13 cellular contexts compared by ENCODE assay signal in genomic region chr4:82423245-82424054, GRCh38. TPM values are rescaled to one million over a fixed set of nuclear protein-coding genes. Genes with fewer than 3 reads are reported as not detected.
DNase-seq lines count a peak whose midpoint lies in the region; ATAC-seq, FAIRE-seq and TF ChIP-seq lines count a peak whose summit lies in the region.
"Had no signal": no experiment of that assay in that cellular context is flagged by ENCODE, and none has a peak within 500 bp of the region (broad histone marks: within the 10 kb centered on the region; RNA-seq: fewer than 3 reads in every experiment).

No MANE protein-coding gene starts in this region.

- H3K27me3 ChIP-seq in PC-9 (ENCODE audit: insufficient read depth, low read depth) (no peaks in the 10 kb centered on the region), endothelial cell of umbilical vein (ENCODE audit: control insufficient read depth in 2 of 2, insufficient read depth in 2 of 2, low read length in 2 of 2) (peaks cover 0 to 3% of the 10 kb centered on the region in 2 experiments)
- H3K27me3 ChIP-seq: ascending aorta had no signal

- dilution Hi-C loops in endothelial cell of umbilical vein (cut with MboI; ENCODE audit: extremely low pct_ligation_motif_present, low sequenced_read_pairs), result no loop called here

- no TSS peak for BruUV-seq in PC-9 (replicated peaks; lab: Mats Ljungman, UMichigan)
- no TSS peak for BruUV-seq in endothelial cell of umbilical vein (replicated peaks; lab: Mats Ljungman, UMichigan)

- H3K27ac ChIP-seq in PC-9 (0 out of 2 replicates have a peak overlapping the region, but pooled peaks have one; percentile 29), endothelial cell of umbilical vein (ENCODE audit: insufficient read depth, low read depth, low read length) (no peak overlapping the region)
- H3K27ac ChIP-seq: ascending aorta had no signal

- peak overlapping the region; percentile 43 for H3K27ac Mint-ChIP-seq in activated naive CD4-positive, alpha-beta T cell treated with anti-CD3 and anti-CD28 coated beads for 36 hours
- no peak overlapping the region for H3K27ac Mint-ChIP-seq in activated naive CD4-positive, alpha-beta T cell treated with anti-CD3 and anti-CD28 coated beads, Interleukin-2, amount 10 ng/mL, durations not matched to agents 7 days and 5 days
- H3K27ac Mint-ChIP-seq in stimulated activated naive CD8-positive, alpha-beta T cell treated with anti-CD3 and anti-CD28 coated beads, Interleukin-15, Interleukin-2, amounts not matched to agents 100 ng/mL and 50 ng/mL, for 24 hours, result peak overlapping the region; percentile 61
- H3K27ac Mint-ChIP-seq: B cell had no signal

- H4K20me1 ChIP-seq in PC-9 (ENCODE audit: insufficient read depth), result peaks cover 63% of the 10 kb centered on the region
- H4K20me1 ChIP-seq in endothelial cell of umbilical vein (replicated peaks; ENCODE audit: control insufficient read depth, extremely low read depth, insufficient read depth, low read length), result peaks cover 41% of the 10 kb centered on the region

- no peak overlapping the region for H2AFZ ChIP-seq in PC-9
- no peak overlapping the region for H2AFZ ChIP-seq in endothelial cell of umbilical vein (ENCODE audit: low read depth, low read length)

- CTCF ChIA-PET in activated naive CD4-positive, alpha-beta T cell treated with anti-CD3 and anti-CD28 coated beads for 36 hours (lab: Charles Lee), result no interaction called here
- CTCF ChIA-PET in activated naive CD4-positive, alpha-beta T cell treated with anti-CD3 and anti-CD28 coated beads, Interleukin-2, amount 10 ng/mL, durations not matched to agents 7 days and 5 days (lab: Charles Lee), result no interaction called here
- CTCF ChIA-PET in PC-9 (lab: Charles Lee) (no interaction called here), endothelial cell of umbilical vein (lab: Charles Lee) (interaction anchor here (1.2 kb wide), 1 partner anchor 40 kb away, joined by 3 read pairs; no protein-coding TSS in a partner anchor)

- no peak overlapping the region for H3K9ac ChIP-seq in endothelial cell of umbilical vein (replicated peaks; ENCODE audit: extremely low read depth, insufficient read depth, low read length)

- POLR2A ChIA-PET in PC-9 (lab: Charles Lee; ENCODE audit: unreplicated experiment) (no interaction called here), endothelial cell of umbilical vein (lab: Charles Lee) (interaction anchor here (0.9 kb wide), 1 partner anchor 49 kb away, joined by 3 read pairs; the partner anchor contains the start of gene HNRNPD)

- H3K9me1 ChIP-seq in endothelial cell of umbilical vein (replicated peaks; ENCODE audit: control insufficient read depth, extremely low read depth, insufficient read depth, low read length), result no peaks in the 10 kb centered on the region

- peak; percentile 46 for FAIRE-seq in endothelial cell of umbilical vein (lab: Jason Lieb, UNC)
- FAIRE-seq: TTC549 had no signal

- no peak overlapping the region for H3K4me3 ChIP-seq in PC-9
- no peak overlapping the region for H3K4me3 ChIP-seq in endothelial cell of umbilical vein (replicated peaks in 1 of 3; ENCODE audit: insufficient read depth in 1 of 3, low read depth in 1 of 3, low read length in 3 of 3)
- H3K4me3 ChIP-seq: ascending aorta had no signal

- no peaks in the 10 kb centered on the region for H3K9me3 ChIP-seq in PC-9 (ENCODE audit: insufficient read depth, low read depth)
- no peaks in the 10 kb centered on the region for H3K9me3 ChIP-seq in endothelial cell of umbilical vein (replicated peaks; ENCODE audit: control insufficient read depth, insufficient read depth, low read length)
- H3K9me3 ChIP-seq: ascending aorta had no signal

- H3K36me3 ChIP-seq in PC-9 (ENCODE audit: low read depth) (peaks cover 46% of the 10 kb centered on the region), endothelial cell of umbilical vein (ENCODE audit: control insufficient read depth in 2 of 2, extremely low read depth in 1 of 2, insufficient read depth in 2 of 2, low read length in 2 of 2) (peaks cover 13 to 49% of the 10 kb centered on the region in 2 experiments)

- no peak for DNase-seq in activated naive CD4-positive, alpha-beta T cell treated with anti-CD3 and anti-CD28 coated beads for 36 hours
- DNase-seq in activated naive CD4-positive, alpha-beta T cell treated with anti-CD3 and anti-CD28 coated beads, Interleukin-2, amount 10 ng/mL, durations not matched to agents 7 days and 5 days, result no peak
- DNase-seq in PC-9, result peak in 1 of 2 experiments; percentile 49
- DNase-seq in endothelial cell of umbilical vein (ENCODE audit: low read depth, low spot score), result no peak
- no peak for DNase-seq in T-helper 9 cell
- DNase-seq in GOT3 (lab: John Stamatoyannopoulos, UW), result no peak
- DNase-seq: NCI-H524 treated with DMSO at 0.1 percent for 48 hours; stimulated activated CD4-positive, alpha-beta T cell treated with anti-CD3 and anti-CD28 coated beads, Interleukin-2, amount 100 ng/mL, for 48 hours had no signal

- no peaks in the 10 kb centered on the region for H3K9me3 Mint-ChIP-seq in activated naive CD4-positive, alpha-beta T cell treated with anti-CD3 and anti-CD28 coated beads for 36 hours
- H3K9me3 Mint-ChIP-seq in activated naive CD4-positive, alpha-beta T cell treated with anti-CD3 and anti-CD28 coated beads, Interleukin-2, amount 10 ng/mL, durations not matched to agents 7 days and 5 days, result no peaks in the 10 kb centered on the region
- no peaks in the 10 kb centered on the region for H3K9me3 Mint-ChIP-seq in stimulated activated naive CD8-positive, alpha-beta T cell treated with anti-CD3 and anti-CD28 coated beads, Interleukin-15, Interleukin-2, amounts not matched to agents 100 ng/mL and 50 ng/mL, for 24 hours

- TF ChIP-seq POLR2A in endothelial cell of umbilical vein (IDR thresholded peaks at IDR 0.05; ENCODE audit: low read depth, low read length), result peak; percentile 79

- peak overlapping the region; percentile 23; the same call in 1 of the 2 replicates for H3K4me2 ChIP-seq in PC-9
- no peak overlapping the region for H3K4me2 ChIP-seq in endothelial cell of umbilical vein (ENCODE audit: insufficient read depth, low read length)

- peaks cover 43% of the 10 kb centered on the region for H3K4me1 ChIP-seq in PC-9 (replicated peaks; ENCODE audit: insufficient read depth)
- H3K4me1 ChIP-seq in endothelial cell of umbilical vein (ENCODE audit: control insufficient read depth, extremely low read depth, insufficient read depth, low read length), result peaks cover 25% of the 10 kb centered on the region

- H3K27me3 Mint-ChIP-seq in activated naive CD4-positive, alpha-beta T cell treated with anti-CD3 and anti-CD28 coated beads for 36 hours (ENCODE audit: low read depth), result no peaks in the 10 kb centered on the region
- H3K27me3 Mint-ChIP-seq in activated naive CD4-positive, alpha-beta T cell treated with anti-CD3 and anti-CD28 coated beads, Interleukin-2, amount 10 ng/mL, durations not matched to agents 7 days and 5 days, result peaks cover 12% of the 10 kb centered on the region
- H3K27me3 Mint-ChIP-seq in stimulated activated naive CD8-positive, alpha-beta T cell treated with anti-CD3 and anti-CD28 coated beads, Interleukin-15, Interleukin-2, amounts not matched to agents 100 ng/mL and 50 ng/mL, for 24 hours, result no peaks in the 10 kb centered on the region
- H3K27me3 Mint-ChIP-seq: B cell had no signal

- H3K9me2 ChIP-seq in PC-9 (ENCODE audit: insufficient read depth), result no peaks in the 10 kb centered on the region

- peaks cover 43% of the 10 kb centered on the region for H3K4me1 Mint-ChIP-seq in activated naive CD4-positive, alpha-beta T cell treated with anti-CD3 and anti-CD28 coated beads for 36 hours (ENCODE audit: low read depth)
- H3K4me1 Mint-ChIP-seq in activated naive CD4-positive, alpha-beta T cell treated with anti-CD3 and anti-CD28 coated beads, Interleukin-2, amount 10 ng/mL, durations not matched to agents 7 days and 5 days, result peaks cover 36% of the 10 kb centered on the region
- peaks cover 55% of the 10 kb centered on the region for H3K4me1 Mint-ChIP-seq in stimulated activated naive CD8-positive, alpha-beta T cell treated with anti-CD3 and anti-CD28 coated beads, Interleukin-15, Interleukin-2, amounts not matched to agents 100 ng/mL and 50 ng/mL, for 24 hours (ENCODE audit: low read depth)

- H3K4me3 Mint-ChIP-seq in activated naive CD4-positive, alpha-beta T cell treated with anti-CD3 and anti-CD28 coated beads for 36 hours, result no peak overlapping the region
- no peak overlapping the region for H3K4me3 Mint-ChIP-seq in activated naive CD4-positive, alpha-beta T cell treated with anti-CD3 and anti-CD28 coated beads, Interleukin-2, amount 10 ng/mL, durations not matched to agents 7 days and 5 days
- H3K4me3 Mint-ChIP-seq in stimulated activated naive CD8-positive, alpha-beta T cell treated with anti-CD3 and anti-CD28 coated beads, Interleukin-15, Interleukin-2, amounts not matched to agents 100 ng/mL and 50 ng/mL, for 24 hours, result peak overlapping the region; percentile 100
- H3K4me3 Mint-ChIP-seq: B cell had no signal

- intact Hi-C loops in activated naive CD4-positive, alpha-beta T cell treated with anti-CD3 and anti-CD28 coated beads for 36 hours (cut with micrococcal nuclease), result no loop called here
- intact Hi-C loops in PC-9 (cut with micrococcal nuclease; ENCODE audit: unreplicated experiment) (no loop called here), endothelial cell of umbilical vein (cut with micrococcal nuclease) (no loop called here)

- TF ChIP-seq CTCF in PC-9 (conservative IDR thresholded peaks at IDR 0.05), result no peak
- no peak for TF ChIP-seq CTCF in endothelial cell of umbilical vein (IDR thresholded peaks at IDR 0.05; ENCODE audit: extremely low read depth in 1 of 2, insufficient read depth in 1 of 2, low read depth in 1 of 2, low read length in 2 of 2)

- ATAC-seq in HG02840 (IDR thresholded peaks at IDR 0.05; ENCODE audit: low FRiP score, unreplicated experiment), result no peak

- peaks cover 53% of the 10 kb centered on the region for H3K36me3 Mint-ChIP-seq in activated naive CD4-positive, alpha-beta T cell treated with anti-CD3 and anti-CD28 coated beads for 36 hours (ENCODE audit: low read depth)
- peaks cover 64% of the 10 kb centered on the region for H3K36me3 Mint-ChIP-seq in activated naive CD4-positive, alpha-beta T cell treated with anti-CD3 and anti-CD28 coated beads, Interleukin-2, amount 10 ng/mL, durations not matched to agents 7 days and 5 days
- peaks cover 64% of the 10 kb centered on the region for H3K36me3 Mint-ChIP-seq in stimulated activated naive CD8-positive, alpha-beta T cell treated with anti-CD3 and anti-CD28 coated beads, Interleukin-15, Interleukin-2, amounts not matched to agents 100 ng/mL and 50 ng/mL, for 24 hours (ENCODE audit: low read depth)

- peaks cover 67% of the 10 kb centered on the region for H3F3A ChIP-seq in PC-9 (ENCODE audit: insufficient read depth, low read depth)

- H3K79me2 ChIP-seq in PC-9 (ENCODE audit: low read depth), result peaks cover 46% of the 10 kb centered on the region
- peaks cover 33% of the 10 kb centered on the region for H3K79me2 ChIP-seq in endothelial cell of umbilical vein (ENCODE audit: control insufficient read depth, insufficient read depth, low read length)

RNA-seq across cellular contexts. Expression of gene HNRNPDL, which starts 6.8 kb away (rescaled TPM):
- 100 to 1,000 TPM; 256 to 267 TPM for total RNA-seq in activated naive CD4-positive, alpha-beta T cell treated with anti-CD3 and anti-CD28 coated beads for 36 hours
- 179 and 193 TPM in 2 replicates for total RNA-seq in PC-9 (2021)
- total RNA-seq in endothelial cell of umbilical vein, result 292 and 293 TPM in 2 replicates
- polyA plus RNA-seq in endothelial cell of umbilical vein, result 97.1 and 160 TPM in 2 replicates
- polyA plus RNA-seq in endothelial cell of umbilical vein (2011; cell fraction: cytosol; rRNA removed), result 171 and 225 TPM in 2 replicates
- 446 and 780 TPM in 2 replicates for polyA plus RNA-seq in endothelial cell of umbilical vein (2011; cell fraction: nucleus; rRNA removed)
- 222 and 296 TPM in 2 replicates for polyA plus RNA-seq in endothelial cell of umbilical vein (2012)
- polyA minus RNA-seq in endothelial cell of umbilical vein, result 37.0 and 46.5 TPM in 2 replicates
- polyA minus RNA-seq in endothelial cell of umbilical vein (2011; cell fraction: cytosol; rRNA and poly(A)+ RNA removed), result 51.2 TPM
- 86.1 and 104 TPM in 2 replicates for polyA minus RNA-seq in endothelial cell of umbilical vein (2011; cell fraction: nucleus; rRNA and poly(A)+ RNA removed)

RNA-seq across cellular contexts. Expression of gene ENOPH1, which starts 6.9 kb away (rescaled TPM):
- total RNA-seq in activated naive CD4-positive, alpha-beta T cell treated with anti-CD3 and anti-CD28 coated beads for 36 hours, result 10 to 100 TPM; 55.1 to 56.3 TPM
- total RNA-seq in PC-9 (2021) (19.8 and 22.3 TPM in 2 replicates), endothelial cell of umbilical vein (35.0 and 35.3 TPM in 2 replicates)
- 8.2 and 11.1 TPM in 2 replicates for polyA plus RNA-seq in endothelial cell of umbilical vein
- 14.3 and 14.6 TPM in 2 replicates for polyA plus RNA-seq in endothelial cell of umbilical vein (2011; cell fraction: cytosol; rRNA removed)
- polyA plus RNA-seq in endothelial cell of umbilical vein (2011; cell fraction: nucleus; rRNA removed), result 8.3 and 10.6 TPM in 2 replicates
- 26.6 and 35.3 TPM in 2 replicates for polyA plus RNA-seq in endothelial cell of umbilical vein (2012)
- 14.4 and 17.0 TPM in 2 replicates for polyA minus RNA-seq in endothelial cell of umbilical vein
- polyA minus RNA-seq in endothelial cell of umbilical vein (2011; cell fraction: cytosol; rRNA and poly(A)+ RNA removed), result 6.2 TPM
- 5.7 and 6.8 TPM in 2 replicates for polyA minus RNA-seq in endothelial cell of umbilical vein (2011; cell fraction: nucleus; rRNA and poly(A)+ RNA removed)

RNA-seq across cellular contexts. Expression of gene HNRNPD, which starts 49.7 kb away (rescaled TPM):
- total RNA-seq in activated naive CD4-positive, alpha-beta T cell treated with anti-CD3 and anti-CD28 coated beads for 36 hours, result 100 to 1,000 TPM; 340 to 367 TPM
- total RNA-seq in PC-9 (2021) (165 and 221 TPM in 2 replicates), endothelial cell of umbilical vein (361 and 363 TPM in 2 replicates)
- 63.9 and 91.3 TPM in 2 replicates for polyA plus RNA-seq in endothelial cell of umbilical vein
- polyA plus RNA-seq in endothelial cell of umbilical vein (2011; cell fraction: cytosol; rRNA removed), result 83.9 and 112 TPM in 2 replicates
- polyA plus RNA-seq in endothelial cell of umbilical vein (2011; cell fraction: nucleus; rRNA removed), result 258 and 346 TPM in 2 replicates
- 202 and 293 TPM in 2 replicates for polyA plus RNA-seq in endothelial cell of umbilical vein (2012)
- polyA minus RNA-seq in endothelial cell of umbilical vein, result 30.2 and 38.0 TPM in 2 replicates
- 36.0 TPM for polyA minus RNA-seq in endothelial cell of umbilical vein (2011; cell fraction: cytosol; rRNA and poly(A)+ RNA removed)
- 91.3 and 117 TPM in 2 replicates for polyA minus RNA-seq in endothelial cell of umbilical vein (2011; cell fraction: nucleus; rRNA and poly(A)+ RNA removed)
